Comparison of ENCODE assay signal across 13 cellular contexts in the genomic region with DNA sequence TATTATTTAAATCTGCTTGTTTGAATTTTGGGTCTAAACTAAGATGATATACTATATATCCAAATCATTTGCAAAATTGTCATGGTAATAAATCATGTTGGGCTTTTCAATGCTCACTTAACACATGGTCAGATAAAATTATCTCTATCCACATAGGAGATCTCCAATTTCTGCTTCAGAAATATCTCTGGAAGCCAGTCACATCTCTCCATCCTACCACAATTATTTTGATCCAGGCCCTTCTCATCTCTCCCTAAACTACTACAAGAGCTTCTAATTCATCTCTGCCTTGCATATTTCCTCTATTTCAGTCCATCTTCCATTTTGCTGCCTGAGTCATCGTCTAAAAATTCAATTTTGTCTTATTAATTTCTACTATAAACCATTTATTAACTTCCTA. TPM values are rescaled to one million over a fixed set of nuclear protein-coding genes. Genes with fewer than 3 reads are reported as not detected.
DNase-seq lines count a peak whose midpoint lies in the region; ATAC-seq, FAIRE-seq and TF ChIP-seq lines count a peak whose summit lies in the region.
"Had no signal": no experiment of that assay in that cellular context is flagged by ENCODE, and none has a peak within 500 bp of the region (broad histone marks: within the 10 kb centered on the region; RNA-seq: fewer than 3 reads in every experiment).

No MANE protein-coding gene starts in this region.

- peaks cover 55% of the 10 kb centered on the region for H3K79me2 ChIP-seq in Karpas-422 (ENCODE audit: low read length)

- FAIRE-seq in frontal cortex (lab: Jason Lieb, UNC): no peak

- no peaks in the 10 kb centered on the region for H4K20me1 ChIP-seq in Karpas-422 (ENCODE audit: insufficient read depth, low read depth, low read length)

- peak overlapping the region; percentile 98 for H3K27ac ChIP-seq in Karpas-422 (ENCODE audit: low read length)
- peak overlapping the region; percentile 74 for H3K27ac ChIP-seq in lower lobe of right lung
- peak overlapping the region; percentile 84 for H3K27ac ChIP-seq in suprapubic skin
- no peak overlapping the region for H3K27ac ChIP-seq in foreskin keratinocyte
- H3K27ac ChIP-seq: neutrophil had no signal

- ATAC-seq in lower lobe of right lung: no peak
- no peak for ATAC-seq in stimulated activated naive CD8-positive, alpha-beta T cell treated with anti-CD3 and anti-CD28 coated beads, Interleukin-15, amount 100 ng/mL, for 72 hours
- ATAC-seq in foreskin keratinocyte: no peak
- ATAC-seq: effector memory CD8-positive, alpha-beta T cell had no signal

- TF ChIP-seq CTCF in choroid plexus epithelial cell (conservative IDR thresholded peaks at IDR 0.05; ENCODE audit: low read depth, low read length) (no peak), lower lobe of right lung (IDR thresholded peaks at IDR 0.05) (no peak), suprapubic skin (IDR thresholded peaks at IDR 0.05) (no peak), foreskin keratinocyte (conservative IDR thresholded peaks at IDR 0.05) (no peak)

- no peaks in the 10 kb centered on the region for H3K27me3 Mint-ChIP-seq in stimulated activated naive CD8-positive, alpha-beta T cell treated with anti-CD3 and anti-CD28 coated beads, Interleukin-15, amount 100 ng/mL, for 72 hours
- H3K27me3 Mint-ChIP-seq: CD4-positive, CD25-positive, alpha-beta regulatory T cell; effector memory CD8-positive, alpha-beta T cell had no signal

- peak overlapping the region; percentile 74 for H3K4me3 ChIP-seq in Karpas-422 (ENCODE audit: low read length)
- peak overlapping the region; percentile 64 for H3K4me3 ChIP-seq in choroid plexus epithelial cell (ENCODE audit: low read depth, low read length)
- H3K4me3 ChIP-seq in lower lobe of right lung: peak overlapping the region; percentile 43
- peak overlapping the region; percentile 43 for H3K4me3 ChIP-seq in suprapubic skin

- intact Hi-C loops in lower lobe of right lung (cut with DNase I): loop anchor here (10.0 kb wide), 1 partner anchor 146 kb away; no protein-coding TSS in a partner anchor

- no peak overlapping the region for H3K27ac Mint-ChIP-seq in stimulated activated naive CD8-positive, alpha-beta T cell treated with anti-CD3 and anti-CD28 coated beads, Interleukin-15, amount 100 ng/mL, for 72 hours
- H3K27ac Mint-ChIP-seq: activated T-helper 1 cell treated with anti-CD3 and anti-CD28 coated beads, Interleukin-12 subunit alpha, Interleukin-12 subunit beta, Interleukin-2, Interleukin-4 antibody, amounts not matched to agents 30 ng/mL and 10 ng/mL and 1 ng/mL, durations not matched to agents 14 hours and 24 hours and 36 hours; CD4-positive, CD25-positive, alpha-beta regulatory T cell; effector memory CD8-positive, alpha-beta T cell had no signal

- peak overlapping the region; percentile 88 for H3K4me2 ChIP-seq in Karpas-422 (ENCODE audit: low read depth, low read length, poor library complexity, severe bottlenecking)

- H3K4me1 Mint-ChIP-seq in stimulated activated naive CD8-positive, alpha-beta T cell treated with anti-CD3 and anti-CD28 coated beads, Interleukin-15, amount 100 ng/mL, for 72 hours: no peaks in the 10 kb centered on the region
- H3K4me1 Mint-ChIP-seq: CD4-positive, CD25-positive, alpha-beta regulatory T cell had no signal

- no peaks in the 10 kb centered on the region for H3K27me3 ChIP-seq in Karpas-422 (ENCODE audit: low read length)
- no peaks in the 10 kb centered on the region for H3K27me3 ChIP-seq in lower lobe of right lung (ENCODE audit: low read depth)
- H3K27me3 ChIP-seq in suprapubic skin: no peaks in the 10 kb centered on the region
- H3K27me3 ChIP-seq in foreskin keratinocyte: no peaks in the 10 kb centered on the region
- H3K27me3 ChIP-seq: neutrophil had no signal

- no peak overlapping the region for H3K4me3 Mint-ChIP-seq in stimulated activated naive CD8-positive, alpha-beta T cell treated with anti-CD3 and anti-CD28 coated beads, Interleukin-15, amount 100 ng/mL, for 72 hours
- H3K4me3 Mint-ChIP-seq: activated T-helper 1 cell treated with anti-CD3 and anti-CD28 coated beads, Interleukin-12 subunit alpha, Interleukin-12 subunit beta, Interleukin-2, Interleukin-4 antibody, amounts not matched to agents 30 ng/mL and 10 ng/mL and 1 ng/mL, durations not matched to agents 14 hours and 24 hours and 36 hours; CD4-positive, CD25-positive, alpha-beta regulatory T cell; effector memory CD8-positive, alpha-beta T cell had no signal

- no peak for TF ChIP-seq POLR2A in suprapubic skin (IDR thresholded peaks at IDR 0.05)

- H3K9me2 ChIP-seq in Karpas-422 (replicated peaks; ENCODE audit: insufficient read depth, low read length): no peaks in the 10 kb centered on the region

- DNase-seq in Karpas-422 (peak; percentile 82), choroid plexus epithelial cell (ENCODE audit: low read depth) (no peak), lower lobe of right lung (no peak), suprapubic skin (ENCODE audit: low spot score in 2 of 2) (no peak), foreskin keratinocyte (no peak), frontal cortex (ENCODE audit: low spot score in 2 of 2) (no peak)
- DNase-seq in stimulated activated naive CD8-positive, alpha-beta T cell treated with anti-CD3 and anti-CD28 coated beads, Interleukin-15, amount 100 ng/mL, for 72 hours: no peak
- DNase-seq in stimulated activated CD4-positive, alpha-beta T cell treated with anti-CD3 and anti-CD28 coated beads, Interleukin-12 subunit alpha, Interleukin-12 subunit beta, amount 100 ng/mL, for 4 hours: no peak
- DNase-seq: CD4-positive, CD25-positive, alpha-beta regulatory T cell; effector memory CD8-positive, alpha-beta T cell; NCI-H2029 had no signal

- H2AFZ ChIP-seq in Karpas-422 (ENCODE audit: low read length): no peak overlapping the region

- H3K9me3 ChIP-seq in Karpas-422 (ENCODE audit: low read length): no peaks in the 10 kb centered on the region
- no peaks in the 10 kb centered on the region for H3K9me3 ChIP-seq in lower lobe of right lung
- H3K9me3 ChIP-seq in suprapubic skin: no peaks in the 10 kb centered on the region
- H3K9me3 ChIP-seq: neutrophil had no signal

- peak overlapping the region; percentile 81 for H3K9ac ChIP-seq in Karpas-422 (ENCODE audit: low read length)

- no peak for TF ChIP-seq EP300 in suprapubic skin (IDR thresholded peaks at IDR 0.05)

- WGBS in suprapubic skin: 20% methylated on average over 1 of the region's 1 CpG

- H3K36me3 ChIP-seq in Karpas-422 (ENCODE audit: insufficient read depth, low read length) (peaks cover 30% of the 10 kb centered on the region), lower lobe of right lung (no peaks in the 10 kb centered on the region), suprapubic skin (no peaks in the 10 kb centered on the region)
- H3K36me3 ChIP-seq: neutrophil had no signal

- H3K4me1 ChIP-seq in Karpas-422 (ENCODE audit: low read length) (peaks cover 78% of the 10 kb centered on the region), lower lobe of right lung (no peaks in the 10 kb centered on the region), suprapubic skin (peaks cover 5% of the 10 kb centered on the region), foreskin keratinocyte (peaks cover 28% of the 10 kb centered on the region)

- no peaks in the 10 kb centered on the region for H3K9me3 Mint-ChIP-seq in stimulated activated naive CD8-positive, alpha-beta T cell treated with anti-CD3 and anti-CD28 coated beads, Interleukin-15, amount 100 ng/mL, for 72 hours
- H3K9me3 Mint-ChIP-seq: activated T-helper 1 cell treated with anti-CD3 and anti-CD28 coated beads, Interleukin-12 subunit alpha, Interleukin-12 subunit beta, Interleukin-2, Interleukin-4 antibody, amounts not matched to agents 30 ng/mL and 10 ng/mL and 1 ng/mL, durations not matched to agents 14 hours and 24 hours and 36 hours; CD4-positive, CD25-positive, alpha-beta regulatory T cell; effector memory CD8-positive, alpha-beta T cell had no signal

RNA-seq across cellular contexts. Expression of a gene that starts 3.8 kb away (rescaled TPM):
- total RNA-seq in Karpas-422 (2014; rRNA removed; shearing (Covaris generic); ENCODE audit: low replicate concordance): 612 and 1,580 TPM in 2 replicates
- 843 TPM for total RNA-seq in lower lobe of right lung
- total RNA-seq in suprapubic skin: 100 to 1,000 TPM; 549 to 589 (median 569) TPM
- total RNA-seq in foreskin keratinocyte: 0.18 and 0.48 TPM in 2 replicates
- 0.13 and 0.40 TPM in 2 replicates for polyA plus RNA-seq in foreskin keratinocyte
- 41.6 TPM for total RNA-seq in frontal cortex
- total RNA-seq: activated T-helper 1 cell treated with anti-CD3 and anti-CD28 coated beads, Interleukin-12 subunit alpha, Interleukin-12 subunit beta, Interleukin-2, Interleukin-4 antibody, amounts not matched to agents 30 ng/mL and 10 ng/mL and 1 ng/mL, durations not matched to agents 14 hours and 24 hours and 36 hours; CD4-positive, CD25-positive, alpha-beta regulatory T cell had no signal
- polyA plus RNA-seq: CD4-positive, CD25-positive, alpha-beta regulatory T cell had no signal

Comparison
In these comparisons a context has a peak if more than half of its experiments do, and no peak if none do; other contexts are left out.
1. RNA of a gene that starts 3.8 kb away (total RNA-seq): 612 to 1,580 TPM in Karpas-422, 843 TPM in lower lobe of right lung (single experiment), 549 to 589 TPM in suprapubic skin and 41.6 TPM in frontal cortex (single experiment); 0.18 to 0.48 TPM in foreskin keratinocyte; every median in the first group is over 10 times any median in the second.
2. Peak in every context shown above with its lines, with median percentiles within 50 percentile points of each other: H3K4me3 ChIP-seq.